ENCODE assay signal across 15 cellular contexts in genomic region chr11:84476581-84476980, GRCh38.
"Had no signal": no experiment of that assay in that cellular context is flagged by ENCODE, and none has a peak within 500 bp of the region (broad histone marks: within the 10 kb centered on the region; RNA-seq: fewer than 3 reads in every experiment).

No MANE protein-coding gene starts in this region.

- H3K36me3 ChIP-seq: gastrocnemius medialis, heart left ventricle, lower lobe of right lung, pancreas, thoracic aorta had no signal

- H3K9me3 ChIP-seq: gastrocnemius medialis, heart left ventricle, lower lobe of right lung, pancreas, thoracic aorta had no signal

- H3K4me1 ChIP-seq: gastrocnemius medialis, heart left ventricle, lower lobe of right lung, pancreas had no signal

- H3K4me3 ChIP-seq: gastrocnemius medialis, heart left ventricle, lower lobe of right lung, pancreas, thoracic aorta had no signal

- ATAC-seq: activated T-cell treated with anti-CD3 and anti-CD28 coated beads, Interleukin-2, amount 50 U/mL, for 72 hours; gastrocnemius medialis; heart left ventricle; left cardiac atrium; lower lobe of right lung; pancreas; stimulated activated effector memory CD8-positive, alpha-beta T cell treated with anti-CD3 and anti-CD28 coated beads, Interleukin-12 subunit alpha, Interleukin-12 subunit beta, amount 100 ng/mL, for 72 hours had no signal

- H3K27ac ChIP-seq: gastrocnemius medialis, heart left ventricle, lower lobe of right lung, pancreas, thoracic aorta had no signal

- DNase-seq: activated CD4-positive, alpha-beta T cell treated with anti-CD3 and anti-CD28 coated beads, Interleukin-2, amount 10 ng/mL, durations not matched to agents 7 days and 5 days; activated CD8-positive, alpha-beta memory T cell treated with anti-CD3 and anti-CD28 coated beads, Interleukin-2, amount 50 U/mL, for 48 hours; activated gamma-delta T cell; activated T-cell treated with anti-CD3 and anti-CD28 coated beads, Interleukin-2, amount 50 U/mL, for 72 hours; aorta; caudate nucleus; effector memory CD4-positive, alpha-beta T cell; gastrocnemius medialis; heart left ventricle; left cardiac atrium; lower lobe of right lung; pancreas; T-helper 2 cell had no signal

- H3K27me3 ChIP-seq: gastrocnemius medialis, heart left ventricle, pancreas had no signal
